ENCODE assay signal across 8 cellular contexts in the genomic region with DNA sequence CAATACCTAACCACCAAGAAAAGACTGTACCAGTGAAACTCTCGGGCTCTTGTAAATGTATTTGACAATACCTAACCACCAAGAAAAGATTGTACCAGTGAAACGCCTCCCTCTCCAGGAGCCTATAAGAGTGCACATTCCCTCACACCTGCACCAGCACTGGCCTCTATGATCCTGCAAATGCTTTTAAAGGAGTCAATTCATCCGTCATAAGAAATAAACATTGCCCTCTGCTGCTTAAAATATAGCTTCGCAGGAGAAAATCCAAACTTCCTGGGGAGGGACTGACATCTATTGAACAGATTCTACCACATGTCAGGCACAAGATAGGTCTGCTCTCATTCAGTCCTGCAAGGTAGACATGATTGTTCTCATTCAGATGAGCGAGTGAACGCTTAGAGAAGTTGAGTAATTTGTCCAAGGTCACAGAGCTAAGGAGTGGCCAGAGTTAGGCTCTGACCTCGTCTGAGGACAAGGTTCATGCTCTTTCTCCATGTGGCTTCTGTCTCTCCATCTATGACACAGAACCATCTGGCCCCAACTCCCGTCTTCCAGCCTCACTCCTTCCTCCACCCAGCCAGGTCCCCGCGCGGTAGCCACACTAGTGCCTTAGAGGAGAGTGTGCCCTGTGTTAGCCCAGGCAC. TPM values are rescaled to one million over a fixed set of nuclear protein-coding genes. Genes with fewer than 3 reads are reported as not detected.
DNase-seq lines count a peak whose midpoint lies in the region; TF ChIP-seq lines count a peak whose summit lies in the region.

No MANE protein-coding gene starts in this region.

- peak; percentile 28 for DNase-seq in NCI-H748 (lab: John Stamatoyannopoulos, UW; ENCODE audit: unreplicated experiment)
- DNase-seq in NCI-H748 treated with DMSO at 0.1 percent for 48 hours (lab: John Stamatoyannopoulos, UW) = no peak
- DNase-seq in NCI-H2107 (lab: John Stamatoyannopoulos, UW) = peak; percentile 12
- DNase-seq in adrenal gland = peak; percentile 48 to 80 (median 75)
- peak; percentile 61 for DNase-seq in hepatic stellate cell (ENCODE audit: low spot score)
- peak; percentile 60 to 66 for DNase-seq in suprapubic skin (ENCODE audit: low spot score in 2 of 2)
- no peak for DNase-seq in COLO668 (lab: John Stamatoyannopoulos, UW; ENCODE audit: unreplicated experiment)
- DNase-seq in activated T-cell treated with anti-CD3 and anti-CD28 coated beads, Interleukin-2, amount 50 U/mL, for 1 hour = no peak

- TF ChIP-seq POLR2A in adrenal gland (IDR thresholded peaks at IDR 0.05) (no peak), suprapubic skin (IDR thresholded peaks at IDR 0.05) (no peak)

- H3K4me3 ChIP-seq in adrenal gland (no peak overlapping the region), suprapubic skin (no peak overlapping the region)

- H3K36me3 ChIP-seq in adrenal gland (replicated peaks in 1 of 2) (no peaks in the 10 kb centered on the region), suprapubic skin (no peaks in the 10 kb centered on the region)

- no peak for TF ChIP-seq EP300 in suprapubic skin (IDR thresholded peaks at IDR 0.05)

- TF ChIP-seq CTCF in adrenal gland (IDR thresholded peaks at IDR 0.05) = peak; percentile 21 to 74 (median 54)
- peak; percentile 13 to 29 for TF ChIP-seq CTCF in suprapubic skin (IDR thresholded peaks at IDR 0.05)

- intact Hi-C loops in adrenal gland (cut with DNase I) = no loop called here

- H3K27me3 ChIP-seq in adrenal gland = no peaks in the 10 kb centered on the region
- no peaks in the 10 kb centered on the region for H3K27me3 ChIP-seq in suprapubic skin

- H3K9me3 ChIP-seq in adrenal gland (replicated peaks in 1 of 3) (no peaks in the 10 kb centered on the region), suprapubic skin (no peaks in the 10 kb centered on the region)

- H3K27ac ChIP-seq in adrenal gland (peak overlapping the region; percentile 1 to 81 (median 26)), suprapubic skin (no peak overlapping the region)

- H3K4me1 ChIP-seq in adrenal gland (replicated peaks in 1 of 2) = peaks cover 19 to 47% of the 10 kb centered on the region in 2 donors
- H3K4me1 ChIP-seq in suprapubic skin = peaks cover 25% of the 10 kb centered on the region

- WGBS in adrenal gland, 4 donors = 28 to 33% (median 32%) methylated on average over 11 of the region's 11 CpGs
- 33% methylated on average over 11 of the region's 11 CpGs for WGBS in suprapubic skin

RNA-seq across cellular contexts. Expression of a gene that starts 38.7 kb away (rescaled TPM):
- total RNA-seq in adrenal gland (100 to 1,000 TPM; 189 to 695 (median 304) TPM), suprapubic skin (10 to 100 TPM; 40.5 to 42.4 (median 41.6) TPM)
- 100 to 1,000 TPM in 1 of 3 donors, 10 to 100 TPM in 2; 29.6 to 515 (median 30.7) TPM for polyA plus RNA-seq in adrenal gland

Comparison
In these comparisons a context has a peak if more than half of its experiments do, and no peak if none do; other contexts are left out.
1. DNase-seq: peak in NCI-H748 (single experiment), NCI-H2107 (single experiment), adrenal gland (7 of 7), hepatic stellate cell (single experiment) and suprapubic skin (2 of 2); none in NCI-H748 treated with DMSO at 0.1 percent for 48 hours (single experiment), COLO668 (single experiment) and activated T-cell treated with anti-CD3 and anti-CD28 coated beads, Interleukin-2, amount 50 U/mL, for 1 hour (single experiment).
2. RNA of a gene that starts 38.7 kb away (total RNA-seq): 189 to 695 TPM in adrenal gland; 40.5 to 42.4 TPM in suprapubic skin; every median in the first group is over 4 times any median in the second.